In genomic region chr5:107982703-107983425, GRCh38 we compare ENCODE assay signal across 17 cellular contexts.
"Had no signal": no experiment of that assay in that cellular context is flagged by ENCODE, and none has a peak within 500 bp of the region (broad histone marks: within the 10 kb centered on the region; RNA-seq: fewer than 3 reads in every experiment).

No MANE protein-coding gene starts in this region.

- H3K4me3 Mint-ChIP-seq: activated CD4-positive, alpha-beta T cell treated with anti-CD3 and anti-CD28 coated beads for 36 hours; activated naive CD8-positive, alpha-beta T cell; memory B cell; naive B cell had no signal

- H3K36me3 Mint-ChIP-seq: naive B cell had no signal

- H3K9me3 Mint-ChIP-seq: memory B cell, naive B cell had no signal

- H3K27me3 Mint-ChIP-seq: activated CD4-positive, alpha-beta T cell treated with anti-CD3 and anti-CD28 coated beads for 36 hours; activated naive CD8-positive, alpha-beta T cell; memory B cell; naive B cell had no signal

- DNase-seq: activated CD4-positive, alpha-beta T cell treated with anti-CD3 and anti-CD28 coated beads for 36 hours; activated CD4-positive, alpha-beta T cell treated with anti-CD3 and anti-CD28 coated beads, Interleukin-2, amount 50 U/mL, for 48 hours; activated gamma-delta T cell; cerebellar nuclear complex; cortex of kidney; gastrocnemius medialis; heart left ventricle; left ventricle myocardium superior; mucosa of descending colon; naive B cell; stimulated activated CD4-positive, alpha-beta T cell treated with anti-CD3 and anti-CD28 coated beads, Interleukin-4, amount 100 ng/mL, for 1 hour; stomach; trophoblast cell had no signal

- H3K4me1 Mint-ChIP-seq: memory B cell, naive B cell had no signal

- H3K27ac Mint-ChIP-seq: activated CD4-positive, alpha-beta T cell treated with anti-CD3 and anti-CD28 coated beads for 36 hours; activated naive CD8-positive, alpha-beta T cell; memory B cell had no signal

- ATAC-seq: activated CD4-positive, alpha-beta T cell treated with anti-CD3 and anti-CD28 coated beads for 36 hours; esophagus mucosa; gastrocnemius medialis; heart left ventricle; left ventricle myocardium superior; mucosa of descending colon; sciatic nerve had no signal
